In the genomic region with DNA sequence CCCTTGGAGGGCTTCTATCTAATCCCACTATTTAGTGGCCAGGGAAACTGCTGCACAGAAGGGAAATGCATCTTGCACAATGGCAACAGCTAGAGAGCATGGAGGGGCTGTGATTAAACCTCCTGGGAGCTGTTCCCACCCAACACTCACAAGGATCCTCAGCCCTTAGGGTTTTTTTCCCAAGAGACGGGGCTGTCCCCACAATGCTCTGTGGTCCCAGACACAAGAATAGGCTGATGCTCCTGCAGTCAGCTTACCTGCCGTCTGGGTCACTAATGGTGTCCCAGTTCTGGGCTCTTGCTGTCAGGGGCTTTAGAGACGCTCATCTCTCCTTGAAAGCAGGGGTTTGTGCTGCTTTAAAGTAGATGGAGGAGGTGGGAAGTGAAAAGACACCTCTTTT, we compare ENCODE assay signal across 22 cellular contexts. TPM values are rescaled to one million over a fixed set of nuclear protein-coding genes. Genes with fewer than 3 reads are reported as not detected.
DNase-seq lines count a peak whose midpoint lies in the region; TF ChIP-seq lines count a peak whose summit lies in the region.
"Had no signal": no experiment of that assay in that cellular context is flagged by ENCODE, and none has a peak within 500 bp of the region (broad histone marks: within the 10 kb centered on the region; RNA-seq: fewer than 3 reads in every experiment).

No MANE protein-coding gene starts in this region.

- no peaks in the 10 kb centered on the region for H3K36me3 ChIP-seq in hepatocyte (replicated peaks; ENCODE audit: insufficient read depth, low read depth)
- no peaks in the 10 kb centered on the region for H3K36me3 ChIP-seq in sigmoid colon
- H3K36me3 ChIP-seq in Peyer's patch, result no peaks in the 10 kb centered on the region

- no peaks in the 10 kb centered on the region for H3K27me3 ChIP-seq in hepatocyte
- H3K27me3 ChIP-seq in sigmoid colon, result no peaks in the 10 kb centered on the region
- H3K27me3 ChIP-seq in Peyer's patch, result no peaks in the 10 kb centered on the region

- H4K20me1 ChIP-seq in hepatocyte (ENCODE audit: insufficient read depth, poor library complexity, severe bottlenecking), result no peaks in the 10 kb centered on the region

- TF ChIP-seq CTCF in hepatocyte (IDR thresholded peaks at IDR 0.05; ENCODE audit: poor library complexity) (no peak), sigmoid colon (IDR thresholded peaks at IDR 0.05) (no peak), Peyer's patch (IDR thresholded peaks at IDR 0.05) (no peak), RWPE1 (conservative IDR thresholded peaks at IDR 0.05; ENCODE audit: low read depth) (no peak)

- no peak for TF ChIP-seq POLR2A in sigmoid colon (IDR thresholded peaks at IDR 0.05)
- no peak for TF ChIP-seq POLR2A in Peyer's patch (IDR thresholded peaks at IDR 0.05)

- no peaks in the 10 kb centered on the region for H3K4me1 ChIP-seq in hepatocyte (ENCODE audit: insufficient read depth)
- peaks cover 0 to 6% (median 0%) of the 10 kb centered on the region in 4 donors for H3K4me1 ChIP-seq in sigmoid colon
- peaks cover 0 to 37% (median 0%) of the 10 kb centered on the region in 4 donors for H3K4me1 ChIP-seq in Peyer's patch

- H3K79me2 ChIP-seq in hepatocyte, result peaks cover 30% of the 10 kb centered on the region

- 84% methylated on average over 3 of the region's 3 CpGs for WGBS in hepatocyte (ENCODE audit: low lambda C conversion rate, missing lambda C conversion rate)
- WGBS in sigmoid colon, 2 donors, result 89 to 92% methylated on average over 3 of the region's 3 CpGs

- POLR2A ChIA-PET in RWPE1 (lab: Yijun Ruan, JAX; ENCODE audit: low non-redundant PET), result no interaction called here

- H2AFZ ChIP-seq in hepatocyte, result no peak overlapping the region

- CTCF ChIA-PET in RWPE1 (lab: Yijun Ruan, JAX), result no interaction called here

- H3K4me3 ChIP-seq in hepatocyte, result no peak overlapping the region
- no peak overlapping the region for H3K4me3 ChIP-seq in sigmoid colon
- H3K4me3 ChIP-seq in Peyer's patch, result no peak overlapping the region

- H3K4me2 ChIP-seq in hepatocyte, result peak overlapping the region; percentile 72

- no peak overlapping the region for H3K27ac ChIP-seq in hepatocyte
- no peak overlapping the region for H3K27ac ChIP-seq in sigmoid colon
- H3K27ac ChIP-seq in Peyer's patch, result no peak overlapping the region
- no peak overlapping the region for H3K27ac ChIP-seq in RWPE1

- DNase-seq in activated effector memory CD4-positive, alpha-beta T cell treated with anti-CD3 and anti-CD28 coated beads, Interleukin-2, amount 50 U/mL, for 16 hours, result peak; percentile 39
- no peak for DNase-seq in activated effector memory CD4-positive, alpha-beta T cell treated with Interleukin-2 at 50 U/mL for 16 hours
- DNase-seq in hepatocyte (ENCODE audit: low spot score) (no peak), sigmoid colon (peak; percentile 20), Peyer's patch (no peak), RWPE1 (ENCODE audit: low spot score) (no peak)
- no peak for DNase-seq in activated CD4-positive, alpha-beta T cell treated with anti-CD3 and anti-CD28 coated beads, Interleukin-2, amount 50 U/mL, for 1 hour
- DNase-seq: AML-193; EL; GF-D8; HCEC 1CT; KG1; NCI-H1092 treated with DMSO at 0.1 percent for 48 hours; NCI-H1436 treated with DMSO at 0.1 percent for 48 hours; NCI-H1930; NCI-H2227 treated with DMSO at 0.1 percent for 48 hours; NCI-H510A; NCI-H748 treated with DMSO at 0.1 percent for 48 hours; NK-92 treated with Interleukin-12 subunit alpha and Interleukin-12 subunit beta, amount 100 ng/mL, for 24 hours had no signal

- H3K9me2 ChIP-seq in hepatocyte (replicated peaks; ENCODE audit: insufficient read depth), result no peaks in the 10 kb centered on the region

- intact Hi-C loops in sigmoid colon (cut with DNase I), result no loop called here

- TF ChIP-seq EP300 in sigmoid colon (IDR thresholded peaks at IDR 0.05), result no peak

- H3K9me3 ChIP-seq in hepatocyte (ENCODE audit: low read depth) (no peaks in the 10 kb centered on the region), sigmoid colon (no peaks in the 10 kb centered on the region), Peyer's patch (no peaks in the 10 kb centered on the region)

RNA-seq across cellular contexts. Expression of gene SERPINA1, which starts 4.6 kb away (rescaled TPM):
- 5,074 and 5,718 TPM in 2 replicates for total RNA-seq in hepatocyte
- polyA plus RNA-seq in hepatocyte, result 3,463 and 3,480 TPM in 2 replicates
- total RNA-seq in sigmoid colon, result 10 to 100 TPM in 1 of 4 donors, 1 to 10 TPM in 3; 1.9 to 26.6 (median 5.8) TPM
- 100 to 1,000 TPM; 103 to 134 (median 103) TPM for polyA plus RNA-seq in sigmoid colon
- total RNA-seq in Peyer's patch, result 1,000 to 10,000 TPM in 1 of 4 donors, 100 to 1,000 TPM in 3; 102 to 1,757 (median 637) TPM

RNA-seq across cellular contexts. Expression of gene SERPINA2, which starts 17.3 kb away (rescaled TPM):
- not detected in 2 replicates for total RNA-seq in hepatocyte
- not detected in 2 replicates for polyA plus RNA-seq in hepatocyte
- total RNA-seq in sigmoid colon, result not detected
- not detected for polyA plus RNA-seq in sigmoid colon
- not detected for total RNA-seq in Peyer's patch
- total RNA-seq: A172, HT1080 had no signal
- polyA plus RNA-seq: AG04450 had no signal

Comparison
In these comparisons a context has a peak if more than half of its experiments do, and no peak if none do; other contexts are left out.
1. DNase-seq: peak in activated effector memory CD4-positive, alpha-beta T cell treated with anti-CD3 and anti-CD28 coated beads, Interleukin-2, amount 50 U/mL, for 16 hours (single experiment) and sigmoid colon (single experiment); none in activated effector memory CD4-positive, alpha-beta T cell treated with Interleukin-2 at 50 U/mL for 16 hours (single experiment), hepatocyte (single experiment), Peyer's patch (0 of 3), RWPE1 (single experiment) and activated CD4-positive, alpha-beta T cell treated with anti-CD3 and anti-CD28 coated beads, Interleukin-2, amount 50 U/mL, for 1 hour (single experiment).